ENCODE assay signal across 8 cellular contexts in the genomic region with DNA sequence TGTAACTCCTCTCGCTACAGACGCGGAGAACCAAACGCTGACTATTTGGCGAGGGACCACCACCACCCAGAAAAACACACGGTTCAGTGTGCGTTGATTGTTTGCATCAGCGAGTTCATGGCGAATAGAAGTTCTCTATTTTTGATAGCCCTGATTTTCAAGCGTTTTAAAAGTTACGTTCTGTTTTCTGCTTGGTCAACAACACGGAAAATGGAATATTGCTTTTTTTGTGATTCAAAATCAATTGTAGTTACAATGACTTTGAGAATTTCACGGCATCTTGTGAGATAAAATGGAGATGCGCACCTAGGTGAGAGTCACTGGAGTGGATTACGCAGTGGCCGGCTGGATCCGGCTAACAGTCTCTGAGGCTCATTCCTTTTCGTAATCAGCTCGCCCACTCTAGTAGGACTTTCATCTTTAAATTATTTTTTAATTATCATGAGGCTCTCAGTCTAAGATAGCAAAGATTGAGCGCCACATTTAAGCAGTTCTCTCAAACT. TPM values are rescaled to one million over a fixed set of nuclear protein-coding genes. Genes with fewer than 3 reads are reported as not detected.
DNase-seq lines count a peak whose midpoint lies in the region; ATAC-seq and TF ChIP-seq lines count a peak whose summit lies in the region.

No MANE protein-coding gene starts in this region.

- peak overlapping the region; percentile 76 for H3K4me3 ChIP-seq in PC-9
- H3K4me3 ChIP-seq in endocrine pancreas (ENCODE audit: control insufficient read depth, insufficient read depth, low read length) = peak overlapping the region; percentile 95

- H3K9me3 Mint-ChIP-seq in activated CD4-positive, alpha-beta T cell treated with anti-CD3 and anti-CD28 coated beads, Interleukin-2, amount 10 ng/mL, durations not matched to agents 24 days and 14 days = no peaks in the 10 kb centered on the region

- H3K9ac ChIP-seq in endocrine pancreas (ENCODE audit: control insufficient read depth, insufficient read depth, low read length) = peak overlapping the region; percentile 63

- POLR2A ChIA-PET in PC-9 (lab: Charles Lee; ENCODE audit: unreplicated experiment) = interaction anchor here (0.6 kb wide), 1 partner anchor 191 kb away, joined by 4 read pairs; no protein-coding TSS in a partner anchor

- H3K36me3 ChIP-seq in PC-9 (ENCODE audit: low read depth) (no peaks in the 10 kb centered on the region), endocrine pancreas (ENCODE audit: control insufficient read depth, insufficient read depth, low read length) (no peaks in the 10 kb centered on the region)

- no peaks in the 10 kb centered on the region for H3K36me3 Mint-ChIP-seq in activated CD4-positive, alpha-beta T cell treated with anti-CD3 and anti-CD28 coated beads, Interleukin-2, amount 10 ng/mL, durations not matched to agents 24 days and 14 days (ENCODE audit: low read depth)

- H3K27ac ChIP-seq in PC-9 = peak overlapping the region; percentile 32; the same call in 1 of the 2 replicates

- peak overlapping the region; percentile 91 for H3K4me3 Mint-ChIP-seq in activated CD4-positive, alpha-beta T cell treated with anti-CD3 and anti-CD28 coated beads, Interleukin-2, amount 10 ng/mL, durations not matched to agents 24 days and 14 days

- H2AFZ ChIP-seq in PC-9 = peak overlapping the region; percentile 98

- no peaks in the 10 kb centered on the region for H3K27me3 ChIP-seq in PC-9 (ENCODE audit: insufficient read depth, low read depth)
- no peaks in the 10 kb centered on the region for H3K27me3 ChIP-seq in endocrine pancreas (ENCODE audit: control insufficient read depth, insufficient read depth, low read length)

- TSS peak; percentile 88 for BruUV-seq in PC-9 (replicated peaks; lab: Mats Ljungman, UMichigan)

- intact Hi-C loops in activated CD4-positive, alpha-beta T cell treated with anti-CD3 and anti-CD28 coated beads, Interleukin-2, amount 10 ng/mL, durations not matched to agents 24 days and 14 days (cut with micrococcal nuclease) = loop anchor here (10.0 kb wide), 2 partner anchors 163 to 243 kb away; no protein-coding TSS in a partner anchor
- intact Hi-C loops in PC-9 (cut with micrococcal nuclease; ENCODE audit: unreplicated experiment) = no loop called here

- H3K79me2 ChIP-seq in PC-9 (ENCODE audit: low read depth) = no peaks in the 10 kb centered on the region

- no peak for DNase-seq in activated CD4-positive, alpha-beta T cell treated with anti-CD3 and anti-CD28 coated beads, Interleukin-2, amount 10 ng/mL, durations not matched to agents 24 days and 14 days
- DNase-seq in activated CD4-positive, alpha-beta T cell treated with anti-CD3 and anti-CD28 coated beads for 1 hour = no peak
- DNase-seq in PC-9 = peak in 1 of 2 experiments; percentile 15
- DNase-seq in myocyte (ENCODE audit: low read depth) = peak; percentile 42
- no peak for DNase-seq in Kasumi-1 (lab: John Stamatoyannopoulos, UW)
- DNase-seq in SW 1271 (lab: John Stamatoyannopoulos, UW) = no peak

- H3K4me2 ChIP-seq in PC-9 = peak overlapping the region; percentile 89

- no peaks in the 10 kb centered on the region for H4K20me1 ChIP-seq in PC-9 (ENCODE audit: insufficient read depth)

- CTCF ChIA-PET in PC-9 (lab: Charles Lee) = interaction anchor here (0.6 to 1.9 kb wide), 3 partner anchors 11 to 313 kb away, joined by 6 to 11 read pairs (median 7); no protein-coding TSS in a partner anchor

- peaks cover 14% of the 10 kb centered on the region for H3K4me1 Mint-ChIP-seq in activated CD4-positive, alpha-beta T cell treated with anti-CD3 and anti-CD28 coated beads, Interleukin-2, amount 10 ng/mL, durations not matched to agents 24 days and 14 days

- H3K4me1 ChIP-seq in PC-9 (replicated peaks; ENCODE audit: insufficient read depth) = peaks cover 9% of the 10 kb centered on the region
- no peaks in the 10 kb centered on the region for H3K4me1 ChIP-seq in endocrine pancreas (ENCODE audit: control insufficient read depth, insufficient read depth, low read length)

- TF ChIP-seq CTCF in PC-9 (conservative IDR thresholded peaks at IDR 0.05) = peak; percentile 51

- peak overlapping the region; percentile 85 for H3K27ac Mint-ChIP-seq in activated CD4-positive, alpha-beta T cell treated with anti-CD3 and anti-CD28 coated beads, Interleukin-2, amount 10 ng/mL, durations not matched to agents 24 days and 14 days

- H3F3A ChIP-seq in PC-9 (ENCODE audit: insufficient read depth, low read depth) = no peaks in the 10 kb centered on the region; the same call in 1 of the 2 replicates

- ATAC-seq in GM21717 (IDR thresholded peaks at IDR 0.05; ENCODE audit: unreplicated experiment) = no peak

- no peaks in the 10 kb centered on the region; the same call in 1 of the 2 replicates for H3K9me2 ChIP-seq in PC-9 (ENCODE audit: insufficient read depth)

- peaks cover 50% of the 10 kb centered on the region for H3K27me3 Mint-ChIP-seq in activated CD4-positive, alpha-beta T cell treated with anti-CD3 and anti-CD28 coated beads, Interleukin-2, amount 10 ng/mL, durations not matched to agents 24 days and 14 days

- H3K9me3 ChIP-seq in PC-9 (ENCODE audit: insufficient read depth, low read depth) = no peaks in the 10 kb centered on the region
- H3K9me3 ChIP-seq in endocrine pancreas (ENCODE audit: control insufficient read depth, low read length) = no peaks in the 10 kb centered on the region

RNA-seq across cellular contexts. Expression of gene CCDC54, which starts 54.8 kb away (rescaled TPM):
- total RNA-seq in activated CD4-positive, alpha-beta T cell treated with anti-CD3 and anti-CD28 coated beads, Interleukin-2, amount 10 ng/mL, durations not matched to agents 24 days and 14 days = not detected in 2 replicates
- not detected in 2 replicates for total RNA-seq in PC-9 (2021)
- not detected in 2 replicates for total RNA-seq in myocyte
- polyA plus RNA-seq in myocyte (2012) = 0.63 TPM
